8 cellular contexts compared by ENCODE assay signal in genomic region chr17:21376835-21377690, GRCh38. TPM values are rescaled to one million over a fixed set of nuclear protein-coding genes. Genes with fewer than 3 reads are reported as not detected.
A peak's percentile ranks its signal among the peaks of the same experiment; 100 is the strongest.
DNase-seq lines count a peak whose midpoint lies in the region; ATAC-seq and TF ChIP-seq lines count a peak whose summit lies in the region.

No MANE protein-coding gene starts in this region.

- peaks cover 13 to 18% of the 10 kb centered on the region in 2 donors for H3K27me3 Mint-ChIP-seq in CD4-positive, alpha-beta memory T cell
- no peaks in the 10 kb centered on the region for H3K27me3 Mint-ChIP-seq in osteocyte (ENCODE audit: unreplicated experiment)

- H3K4me3 Mint-ChIP-seq in CD4-positive, alpha-beta memory T cell: peak overlapping the region in 7 of 8 donors; percentile 17 to 73 (median 47)
- peak overlapping the region; percentile 69 for H3K4me3 Mint-ChIP-seq in osteocyte (ENCODE audit: unreplicated experiment)

- H3K9me3 ChIP-seq in CD4-positive, alpha-beta memory T cell (ENCODE audit: control insufficient read depth in 1 of 2, low read length in 2 of 2): no peaks in the 10 kb centered on the region

- CTCF ChIA-PET in CD4-positive, alpha-beta memory T cell (lab: Charles Lee; ENCODE audit: partially characterized antibody): no interaction called here

- H3K9me3 Mint-ChIP-seq in CD4-positive, alpha-beta memory T cell: no peaks in the 10 kb centered on the region
- no peaks in the 10 kb centered on the region for H3K9me3 Mint-ChIP-seq in osteocyte (ENCODE audit: unreplicated experiment)

- H3K36me3 ChIP-seq in CD4-positive, alpha-beta memory T cell (ENCODE audit: insufficient read depth, low read length): no peaks in the 10 kb centered on the region

- no peak overlapping the region for H3K27ac Mint-ChIP-seq in CD4-positive, alpha-beta memory T cell
- H3K27ac Mint-ChIP-seq in osteocyte (ENCODE audit: unreplicated experiment): peak overlapping the region; percentile 65

- intact Hi-C loops in CD4-positive, alpha-beta memory T cell (cut with micrococcal nuclease): no loop called here

- H3K4me3 ChIP-seq in CD4-positive, alpha-beta memory T cell (ENCODE audit: low read length in 2 of 2): no peak overlapping the region
- H3K4me3 ChIP-seq in fibroblast of villous mesenchyme (ENCODE audit: low read depth, low read length): no peak overlapping the region

- H3K27me3 ChIP-seq in CD4-positive, alpha-beta memory T cell (ENCODE audit: insufficient read depth, low read length): no peaks in the 10 kb centered on the region

- H3K4me1 ChIP-seq in CD4-positive, alpha-beta memory T cell (ENCODE audit: insufficient read depth, low read length): no peaks in the 10 kb centered on the region

- H3K4me1 Mint-ChIP-seq in CD4-positive, alpha-beta memory T cell: peaks cover 2 to 9% (median 5%) of the 10 kb centered on the region in 4 donors
- H3K4me1 Mint-ChIP-seq in osteocyte (ENCODE audit: unreplicated experiment): peaks cover 18% of the 10 kb centered on the region

- TF ChIP-seq CTCF in fibroblast of villous mesenchyme (IDR thresholded peaks at IDR 0.05; ENCODE audit: insufficient read depth, low read depth, low read length) (no peak), osteocyte (IDR thresholded peaks at IDR 0.05) (no peak)

- no peak overlapping the region for H3K27ac ChIP-seq in CD4-positive, alpha-beta memory T cell (ENCODE audit: low read depth, low read length)

- no peak for DNase-seq in CD4-positive, alpha-beta memory T cell
- DNase-seq in NCI-H748 (lab: John Stamatoyannopoulos, UW; ENCODE audit: unreplicated experiment): peak; percentile 64
- DNase-seq in fibroblast of villous mesenchyme (ENCODE audit: low read depth): peak; percentile 7
- no peak for DNase-seq in osteocyte (ENCODE audit: extremely low spot score, unreplicated experiment)
- DNase-seq in HK-2 (ENCODE audit: unreplicated experiment): no peak
- DNase-seq in dedifferentiated amniotic fluid mesenchymal stem cell (ENCODE audit: extremely low spot score): no peak

- ATAC-seq in HG03439 (IDR thresholded peaks at IDR 0.05; ENCODE audit: unreplicated experiment) (no peak), GM21515 (IDR thresholded peaks at IDR 0.05; ENCODE audit: unreplicated experiment) (no peak)

- H3K36me3 Mint-ChIP-seq in CD4-positive, alpha-beta memory T cell: no peaks in the 10 kb centered on the region
- H3K36me3 Mint-ChIP-seq in osteocyte (ENCODE audit: unreplicated experiment): no peaks in the 10 kb centered on the region

- POLR2A ChIA-PET in CD4-positive, alpha-beta memory T cell (lab: Charles Lee; ENCODE audit: partially characterized antibody): no interaction called here

RNA-seq across cellular contexts. Expression of gene KCNJ12, which starts 0.9 kb away (rescaled TPM):
- not detected for total RNA-seq in CD4-positive, alpha-beta memory T cell
- polyA plus RNA-seq in CD4-positive, alpha-beta memory T cell: not detected
- total RNA-seq in fibroblast of villous mesenchyme (under 0.01 TPM in 2 replicates), osteocyte (2.3 and 2.4 TPM in 2 replicates)

Comparison
In these comparisons a context has a peak if more than half of its experiments do, and no peak if none do; other contexts are left out.
1. DNase-seq: peak in NCI-H748 (single experiment) and fibroblast of villous mesenchyme (single experiment); none in CD4-positive, alpha-beta memory T cell (0 of 5), osteocyte (single experiment), HK-2 (single experiment) and dedifferentiated amniotic fluid mesenchymal stem cell (single experiment).